ENCODE assay signal across 9 cellular contexts in genomic region chr6:105560611-105561066, GRCh38.
DNase-seq lines count a peak whose midpoint lies in the region; ATAC-seq and TF ChIP-seq lines count a peak whose summit lies in the region.
"Had no signal": no experiment of that assay in that cellular context is flagged by ENCODE, and none has a peak within 500 bp of the region (broad histone marks: within the 10 kb centered on the region; RNA-seq: fewer than 3 reads in every experiment).

No MANE protein-coding gene starts in this region.

- no peak for TF ChIP-seq POLR2A in GM18505 (IDR thresholded peaks at IDR 0.05; ENCODE audit: borderline replicate concordance, extremely low read depth, insufficient read depth, insufficient read length)

- ATAC-seq in GM18505 (IDR thresholded peaks at IDR 0.05; ENCODE audit: unreplicated experiment) (peak; percentile 93), GM21447 (IDR thresholded peaks at IDR 0.05; ENCODE audit: unreplicated experiment) (peak; percentile 92), HG03439 (IDR thresholded peaks at IDR 0.05; ENCODE audit: unreplicated experiment) (peak; percentile 92)

- H3K27ac ChIP-seq in epithelial cell of prostate: peak overlapping the region; percentile 84

- DNase-seq in epithelial cell of prostate (ENCODE audit: low read depth, low spot score) (peak; percentile 83), cerebellar cortex (ENCODE audit: low spot score) (no peak), mucosa of gallbladder (ENCODE audit: low spot score) (no peak), NCI-H748 treated with DMSO at 0.1 percent for 48 hours (lab: John Stamatoyannopoulos, UW) (no peak), GDM1 (lab: John Stamatoyannopoulos, UW) (no peak)
- DNase-seq: NCI-H1694 treated with DMSO at 0.1 percent for 48 hours had no signal
